Comparison of ENCODE assay signal across 8 cellular contexts in genomic region chr1:155940531-155940992, GRCh38. TPM values are rescaled to one million over a fixed set of nuclear protein-coding genes. Genes with fewer than 3 reads are reported as not detected.
A peak's percentile ranks its signal among the peaks of the same experiment; 100 is the strongest.
DNase-seq lines count a peak whose midpoint lies in the region; ATAC-seq and TF ChIP-seq lines count a peak whose summit lies in the region.

No MANE protein-coding gene starts in this region.

- H3K9me3 ChIP-seq in Loucy (ENCODE audit: insufficient read depth, low read depth, low read length), result no peaks in the 10 kb centered on the region
- no peaks in the 10 kb centered on the region for H3K9me3 ChIP-seq in iPS-20b (ENCODE audit: insufficient read depth, low read depth, low read length)

- 0 out of 2 replicates have a peak, but pooled peaks cover 4% of the 10 kb centered on the region for H3F3A ChIP-seq in Loucy (ENCODE audit: low read depth)

- H3K9me2 ChIP-seq in Loucy (replicated peaks; ENCODE audit: low read depth, low read length), result no peaks in the 10 kb centered on the region

- H3K4me3 Mint-ChIP-seq in activated naive CD8-positive, alpha-beta T cell treated with anti-CD3 and anti-CD28 coated beads for 36 hours, result peak overlapping the region; percentile 20

- no peaks in the 10 kb centered on the region for H3K36me3 ChIP-seq in Loucy (ENCODE audit: insufficient read depth, low read length)
- no peaks in the 10 kb centered on the region; the same call in 1 of the 2 replicates for H3K36me3 ChIP-seq in iPS-20b (ENCODE audit: insufficient read depth, low read depth, low read length)

- H3K9me3 Mint-ChIP-seq in activated naive CD8-positive, alpha-beta T cell treated with anti-CD3 and anti-CD28 coated beads for 36 hours, result no peaks in the 10 kb centered on the region

- peak overlapping the region; percentile 85 for H3K27ac Mint-ChIP-seq in activated naive CD8-positive, alpha-beta T cell treated with anti-CD3 and anti-CD28 coated beads for 36 hours

- peaks cover 59% of the 10 kb centered on the region for H3K4me1 Mint-ChIP-seq in activated naive CD8-positive, alpha-beta T cell treated with anti-CD3 and anti-CD28 coated beads for 36 hours

- no peaks in the 10 kb centered on the region for H4K20me1 ChIP-seq in Loucy (ENCODE audit: insufficient read depth, low read length, poor library complexity, severe bottlenecking)

- H3K9ac ChIP-seq in Loucy (ENCODE audit: low read depth, low read length, poor library complexity, severe bottlenecking), result peak overlapping the region; percentile 64
- 0 out of 2 replicates have a peak overlapping the region, but pooled peaks have one; percentile 7 for H3K9ac ChIP-seq in iPS-20b (ENCODE audit: low read depth, low read length)

- ATAC-seq in GM21723 (IDR thresholded peaks at IDR 0.05; ENCODE audit: unreplicated experiment) (no peak), GM18858 (IDR thresholded peaks at IDR 0.05; ENCODE audit: unreplicated experiment) (no peak), HG03175 (IDR thresholded peaks at IDR 0.05; ENCODE audit: unreplicated experiment) (no peak)

- peaks cover 22% of the 10 kb centered on the region for H3K4me1 ChIP-seq in Loucy (ENCODE audit: insufficient read depth, low read length, poor library complexity, severe bottlenecking)
- H3K4me1 ChIP-seq in iPS-20b (ENCODE audit: insufficient read depth, low read length), result peaks cover 6% of the 10 kb centered on the region; the same call in 1 of the 2 replicates

- peak; percentile 53 for DNase-seq in CMK (ENCODE audit: low read depth)
- no peak for DNase-seq in activated naive CD8-positive, alpha-beta T cell treated with anti-CD3 and anti-CD28 coated beads for 36 hours
- no peak for DNase-seq in substantia nigra (lab: John Stamatoyannopoulos, UW)

- TF ChIP-seq CTCF in Loucy (conservative IDR thresholded peaks at IDR 0.05; ENCODE audit: low read length), result no peak

- peak overlapping the region; percentile 70 for H3K4me2 ChIP-seq in Loucy (ENCODE audit: low read depth, low read length, poor library complexity, severe bottlenecking)

- H3K4me3 ChIP-seq in Loucy (ENCODE audit: low read length, poor library complexity, severe bottlenecking) (peak overlapping the region; percentile 8), iPS-20b (ENCODE audit: low read length) (no peak overlapping the region)

- H3K27me3 ChIP-seq in Loucy (ENCODE audit: insufficient read depth, low read length, poor library complexity, severe bottlenecking) (no peaks in the 10 kb centered on the region), iPS-20b (ENCODE audit: insufficient read depth, low read length) (no peaks in the 10 kb centered on the region)

- peaks cover 8% of the 10 kb centered on the region for H3K36me3 Mint-ChIP-seq in activated naive CD8-positive, alpha-beta T cell treated with anti-CD3 and anti-CD28 coated beads for 36 hours

- H3K79me2 ChIP-seq in Loucy (ENCODE audit: insufficient read depth, low read length), result no peaks in the 10 kb centered on the region

- no peak overlapping the region for H2AFZ ChIP-seq in Loucy (ENCODE audit: low read length)

- no peaks in the 10 kb centered on the region for H3K27me3 Mint-ChIP-seq in activated naive CD8-positive, alpha-beta T cell treated with anti-CD3 and anti-CD28 coated beads for 36 hours

- H3K27ac ChIP-seq in iPS-20b (ENCODE audit: low read length), result no peak overlapping the region
- H3K27ac ChIP-seq in substantia nigra (ENCODE audit: low read depth, low read length, poor library complexity, severe bottlenecking), result peak overlapping the region; percentile 35

RNA-seq across cellular contexts. Expression of gene RXFP4, which starts 0.9 kb away (rescaled TPM):
- under 1 TPM in 1 of 2 experiments, not detected in 1; 0.16 TPM for total RNA-seq in activated naive CD8-positive, alpha-beta T cell treated with anti-CD3 and anti-CD28 coated beads for 36 hours

RNA-seq across cellular contexts. Expression of gene KHDC4, which starts 6.3 kb away (rescaled TPM):
- total RNA-seq in activated naive CD8-positive, alpha-beta T cell treated with anti-CD3 and anti-CD28 coated beads for 36 hours, result 10 to 100 TPM; 53.2 to 54.7 TPM

RNA-seq across cellular contexts. Expression of gene RIT1, which starts 29.4 kb away (rescaled TPM):
- total RNA-seq in activated naive CD8-positive, alpha-beta T cell treated with anti-CD3 and anti-CD28 coated beads for 36 hours, result 10 to 100 TPM; 19.4 to 20.0 TPM

RNA-seq across cellular contexts. Expression of gene ARHGEF2, which starts 37.8 kb away (rescaled TPM):
- 100 to 1,000 TPM; 135 to 148 TPM for total RNA-seq in activated naive CD8-positive, alpha-beta T cell treated with anti-CD3 and anti-CD28 coated beads for 36 hours
